In genomic region chr4:184942447-184943425, GRCh38 we compare ENCODE assay signal across 17 cellular contexts.
DNase-seq lines count a peak whose midpoint lies in the region; TF ChIP-seq lines count a peak whose summit lies in the region.
"Had no signal": no experiment of that assay in that cellular context is flagged by ENCODE, and none has a peak within 500 bp of the region (broad histone marks: within the 10 kb centered on the region; RNA-seq: fewer than 3 reads in every experiment).

No MANE protein-coding gene starts in this region.

- H3K36me3 ChIP-seq in cardiac muscle cell (no peaks in the 10 kb centered on the region), neural progenitor cell (no peaks in the 10 kb centered on the region), BE2C (no peaks in the 10 kb centered on the region)
- H3K36me3 ChIP-seq: HAP-1 had no signal

- peaks cover 6% of the 10 kb centered on the region for H3K9me3 Mint-ChIP-seq in neural progenitor cell
- H3K9me3 Mint-ChIP-seq: CD4-positive, alpha-beta T cell had no signal

- H3K9ac ChIP-seq in neural progenitor cell: no peak overlapping the region

- intact Hi-C loops in cardiac septum (cut with DNase I): no loop called here

- no peak overlapping the region for H2AFZ ChIP-seq in neural progenitor cell (replicated peaks)

- H3K4me3 Mint-ChIP-seq in neural progenitor cell: no peak overlapping the region
- H3K4me3 Mint-ChIP-seq: CD4-positive, alpha-beta T cell; IgD-negative memory B cell had no signal

- no peak overlapping the region for H3K27ac Mint-ChIP-seq in neural progenitor cell
- H3K27ac Mint-ChIP-seq: CD4-positive, alpha-beta T cell; IgD-negative memory B cell had no signal

- H3K4me1 ChIP-seq in cardiac muscle cell (ENCODE audit: low read depth): peaks cover 3% of the 10 kb centered on the region
- peaks cover under 1% of the 10 kb centered on the region for H3K4me1 ChIP-seq in neural progenitor cell
- no peaks in the 10 kb centered on the region for H3K4me1 ChIP-seq in BE2C
- H3K4me1 ChIP-seq: HAP-1 had no signal

- no peak for TF ChIP-seq CTCF in cardiac muscle cell (IDR thresholded peaks at IDR 0.05; ENCODE audit: low read depth, low read length)
- no peak for TF ChIP-seq CTCF in choroid plexus epithelial cell (conservative IDR thresholded peaks at IDR 0.05; ENCODE audit: low read depth, low read length)
- TF ChIP-seq CTCF in neural progenitor cell (IDR thresholded peaks at IDR 0.05): no peak
- TF ChIP-seq CTCF in BE2C (IDR thresholded peaks at IDR 0.05; ENCODE audit: low read depth, low read length): no peak

- no peak overlapping the region for H3K4me3 ChIP-seq in cardiac muscle cell
- no peak overlapping the region for H3K4me3 ChIP-seq in choroid plexus epithelial cell (ENCODE audit: low read depth, low read length)
- no peak overlapping the region for H3K4me3 ChIP-seq in neural progenitor cell
- no peak overlapping the region for H3K4me3 ChIP-seq in BE2C (ENCODE audit: low read depth, low read length)
- H3K4me3 ChIP-seq: HAP-1 had no signal

- DNase-seq in cardiac muscle cell (ENCODE audit: low read depth in 1 of 2, low spot score in 1 of 2) (peak; percentile 13 to 51), cardiac septum (ENCODE audit: low spot score) (no peak), choroid plexus epithelial cell (ENCODE audit: low read depth) (peak; percentile 35), neural progenitor cell (ENCODE audit: low spot score) (peak; percentile 33), 8988T (no peak), BE2C (no peak)
- DNase-seq in activated CD8-positive, alpha-beta memory T cell treated with anti-CD3 and anti-CD28 coated beads, Interleukin-2, amount 50 U/mL, for 48 hours: no peak
- DNase-seq: Caco-2; CD4-positive, alpha-beta T cell; GDM1; NCI-H1105 treated with DMSO at 0.1 percent for 48 hours; NCI-H1694; NCI-H510A; NCI-H774; SHP77 treated with DMSO at 0.1 percent for 48 hours had no signal

- no peaks in the 10 kb centered on the region for H3K9me3 ChIP-seq in cardiac muscle cell (ENCODE audit: low read depth)
- no peaks in the 10 kb centered on the region for H3K9me3 ChIP-seq in neural progenitor cell (ENCODE audit: low read depth)
- no peaks in the 10 kb centered on the region for H3K9me3 ChIP-seq in BE2C
- H3K9me3 ChIP-seq: HAP-1 had no signal

- no peaks in the 10 kb centered on the region for H3K79me2 ChIP-seq in neural progenitor cell (ENCODE audit: low read depth)

- peaks cover 3% of the 10 kb centered on the region for H3K27me3 Mint-ChIP-seq in neural progenitor cell (ENCODE audit: insufficient read depth, low read depth)

- H3K36me3 Mint-ChIP-seq in neural progenitor cell: peaks cover 3% of the 10 kb centered on the region
- H3K36me3 Mint-ChIP-seq: IgD-negative memory B cell had no signal

- peaks cover 4% of the 10 kb centered on the region for H3K4me1 Mint-ChIP-seq in neural progenitor cell
- H3K4me1 Mint-ChIP-seq: IgD-negative memory B cell had no signal

- H3F3A ChIP-seq in neural progenitor cell (ENCODE audit: low read depth): no peaks in the 10 kb centered on the region

- H4K20me1 ChIP-seq in neural progenitor cell (ENCODE audit: low read depth): no peaks in the 10 kb centered on the region

- H3K4me2 ChIP-seq in neural progenitor cell: no peak overlapping the region

- H3K27ac ChIP-seq in cardiac muscle cell (no peak overlapping the region), neural progenitor cell (no peak overlapping the region)

- peaks cover 3% of the 10 kb centered on the region for H3K27me3 ChIP-seq in cardiac muscle cell
- H3K27me3 ChIP-seq in neural progenitor cell: no peaks in the 10 kb centered on the region
- no peaks in the 10 kb centered on the region; the same call in 1 of the 2 replicates for H3K27me3 ChIP-seq in BE2C

Comparison
In these comparisons a context has a peak if more than half of its experiments do, and no peak if none do; other contexts are left out.
1. DNase-seq: peak in cardiac muscle cell (2 of 2), choroid plexus epithelial cell (single experiment) and neural progenitor cell (single experiment); none in cardiac septum (single experiment), 8988T (single experiment), BE2C (single experiment) and activated CD8-positive, alpha-beta memory T cell treated with anti-CD3 and anti-CD28 coated beads, Interleukin-2, amount 50 U/mL, for 48 hours (single experiment).